Comparison of ENCODE assay signal across 16 cellular contexts in the genomic region with DNA sequence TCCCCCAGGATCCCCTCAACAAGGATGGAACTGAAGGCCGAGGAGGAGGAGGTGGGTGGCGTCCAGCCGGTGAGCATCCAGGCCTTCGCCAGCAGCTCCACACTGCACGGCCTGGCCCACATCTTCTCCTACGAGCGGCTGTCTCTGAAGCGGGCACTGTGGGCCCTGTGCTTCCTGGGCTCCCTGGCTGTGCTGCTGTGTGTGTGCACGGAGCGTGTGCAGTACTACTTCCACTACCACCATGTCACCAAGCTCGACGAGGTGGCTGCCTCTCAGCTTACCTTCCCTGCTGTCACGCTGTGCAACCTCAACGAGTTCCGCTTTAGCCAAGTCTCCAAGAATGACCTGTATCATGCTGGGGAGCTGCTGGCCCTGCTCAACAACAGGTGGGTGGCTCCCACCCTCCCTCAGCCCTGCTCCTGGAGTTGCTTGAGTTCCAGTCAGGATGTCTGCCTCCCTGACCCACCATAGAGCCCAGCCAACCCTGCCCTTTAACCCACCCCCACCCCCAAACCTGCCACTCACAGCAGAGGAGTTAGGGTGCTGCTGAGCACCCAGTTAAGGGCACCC. TPM values are rescaled to one million over a fixed set of nuclear protein-coding genes. Genes with fewer than 3 reads are reported as not detected.
A peak's percentile ranks its signal among the peaks of the same experiment; 100 is the strongest.
DNase-seq lines count a peak whose midpoint lies in the region; ATAC-seq and TF ChIP-seq lines count a peak whose summit lies in the region.
"Had no signal": no experiment of that assay in that cellular context is flagged by ENCODE, and none has a peak within 500 bp of the region (broad histone marks: within the 10 kb centered on the region; RNA-seq: fewer than 3 reads in every experiment).

No MANE protein-coding gene starts in this region.

- intact Hi-C loops in activated CD4-positive, alpha-beta memory T cell treated with anti-CD3 and anti-CD28 coated beads for 36 hours (cut with micrococcal nuclease): no loop called here
- intact Hi-C loops in dorsolateral prefrontal cortex (cut with DNase I): loop anchor here in 1 of 2 donors (10.0 kb wide), 1 partner anchor 194 kb away; no protein-coding TSS in a partner anchor

- TF ChIP-seq POLR2A in NB4 (IDR thresholded peaks at IDR 0.05; ENCODE audit: extremely low read depth, insufficient read length): no peak

- no peak overlapping the region for H3K27ac Mint-ChIP-seq in activated CD4-positive, alpha-beta memory T cell treated with anti-CD3 and anti-CD28 coated beads for 36 hours
- H3K27ac Mint-ChIP-seq in activated CD4-positive, alpha-beta memory T cell treated with anti-CD3 and anti-CD28 coated beads, Interleukin-2, amount 10 ng/mL, durations not matched to agents 7 days and 5 days: no peak overlapping the region

- H3K27ac ChIP-seq in dorsolateral prefrontal cortex: peak overlapping the region in 36 of 59 donors; percentile 11 to 88 (median 68)
- H3K27ac ChIP-seq: adrenal gland, neutrophil had no signal

- TF ChIP-seq CTCF in NB4 (IDR thresholded peaks at IDR 0.05; ENCODE audit: low read depth, low read length): no peak
- no peak for TF ChIP-seq CTCF in dorsolateral prefrontal cortex (IDR thresholded peaks at IDR 0.05 in 54 of 56, conservative IDR thresholded peaks at IDR 0.05 in 2 of 56; ENCODE audit: low read depth in 1 of 56, partially characterized antibody in 56 of 56)

- no peak for DNase-seq in activated CD4-positive, alpha-beta memory T cell treated with anti-CD3 and anti-CD28 coated beads for 36 hours
- DNase-seq in activated CD4-positive, alpha-beta memory T cell treated with anti-CD3 and anti-CD28 coated beads, Interleukin-2, amount 10 ng/mL, durations not matched to agents 7 days and 5 days: no peak
- DNase-seq in NB4 (ENCODE audit: low read depth): peak; percentile 44
- peak in 5 of 10 donors; percentile 20 to 59 (median 21) for DNase-seq in dorsolateral prefrontal cortex
- DNase-seq in stimulated activated naive CD8-positive, alpha-beta T cell treated with anti-CD3 and anti-CD28 coated beads, Interleukin-15, Interleukin-2, amounts not matched to agents 100 U/mL and 50 U/mL, for 24 hours: peak; percentile 27
- DNase-seq in A172 (ENCODE audit: low spot score): no peak
- DNase-seq in NCI-H526 (lab: John Stamatoyannopoulos, UW): no peak
- DNase-seq: adrenal gland; BE2C; kidney glomerular epithelial cell; NCI-H226; RPMI8226; stimulated activated CD4-positive, alpha-beta T cell treated with anti-CD3 and anti-CD28 coated beads, Interleukin-12 subunit alpha, Interleukin-12 subunit beta, amount 100 ng/mL, for 4 hours had no signal

- H3K4me3 ChIP-seq in NB4 (ENCODE audit: low read depth, low read length) (peak overlapping the region; percentile 55), dorsolateral prefrontal cortex (peak overlapping the region in 47 of 59 donors; percentile 33 to 81 (median 72))

- no peaks in the 10 kb centered on the region for H3K27me3 ChIP-seq in dorsolateral prefrontal cortex
- H3K27me3 ChIP-seq: BE2C, vagina had no signal

- POLR2A ChIA-PET in activated CD4-positive, alpha-beta memory T cell treated with anti-CD3 and anti-CD28 coated beads for 36 hours (lab: Charles Lee): interaction anchor here (0.6 to 0.7 kb wide), 2 partner anchors 90 to 411 kb away, joined by 3 read pairs; no protein-coding TSS in a partner anchor
- POLR2A ChIA-PET in activated CD4-positive, alpha-beta memory T cell treated with anti-CD3 and anti-CD28 coated beads, Interleukin-2, amount 10 ng/mL, durations not matched to agents 7 days and 5 days (lab: Charles Lee): interaction anchor here (0.8 to 1.3 kb wide), 2 partner anchors 23 to 26 kb away, joined by 3 to 5 read pairs; a partner anchor contains a TSS

- H3K36me3 Mint-ChIP-seq in activated CD4-positive, alpha-beta memory T cell treated with anti-CD3 and anti-CD28 coated beads for 36 hours: no peaks in the 10 kb centered on the region
- H3K36me3 Mint-ChIP-seq in activated CD4-positive, alpha-beta memory T cell treated with anti-CD3 and anti-CD28 coated beads, Interleukin-2, amount 10 ng/mL, durations not matched to agents 7 days and 5 days (ENCODE audit: low read depth): no peaks in the 10 kb centered on the region

- peaks cover 34% of the 10 kb centered on the region for H3K27me3 Mint-ChIP-seq in activated CD4-positive, alpha-beta memory T cell treated with anti-CD3 and anti-CD28 coated beads for 36 hours
- peaks cover 44% of the 10 kb centered on the region for H3K27me3 Mint-ChIP-seq in activated CD4-positive, alpha-beta memory T cell treated with anti-CD3 and anti-CD28 coated beads, Interleukin-2, amount 10 ng/mL, durations not matched to agents 7 days and 5 days

- H3K4me3 Mint-ChIP-seq in activated CD4-positive, alpha-beta memory T cell treated with anti-CD3 and anti-CD28 coated beads for 36 hours: peak overlapping the region; percentile 24
- H3K4me3 Mint-ChIP-seq in activated CD4-positive, alpha-beta memory T cell treated with anti-CD3 and anti-CD28 coated beads, Interleukin-2, amount 10 ng/mL, durations not matched to agents 7 days and 5 days: no peak overlapping the region

- CTCF ChIA-PET in activated CD4-positive, alpha-beta memory T cell treated with anti-CD3 and anti-CD28 coated beads for 36 hours (lab: Charles Lee): interaction anchor here (0.6 to 5.9 kb wide), 10 partner anchors 12 to 114 kb away, joined by 3 to 127 read pairs (median 4); no protein-coding TSS in a partner anchor
- CTCF ChIA-PET in activated CD4-positive, alpha-beta memory T cell treated with anti-CD3 and anti-CD28 coated beads, Interleukin-2, amount 10 ng/mL, durations not matched to agents 7 days and 5 days (lab: Charles Lee): interaction anchor here (0.9 to 2.8 kb wide), 7 partner anchors 12 to 52 kb away, joined by 3 to 12 read pairs (median 3); no protein-coding TSS in a partner anchor

- no peak for ATAC-seq in stimulated activated naive CD8-positive, alpha-beta T cell treated with anti-CD3 and anti-CD28 coated beads, Interleukin-15, Interleukin-2, amounts not matched to agents 100 U/mL and 50 U/mL, for 24 hours
- ATAC-seq in HG03354 (IDR thresholded peaks at IDR 0.05; ENCODE audit: poor library complexity, severe bottlenecking, unreplicated experiment): no peak

- peaks cover 24% of the 10 kb centered on the region for H3K4me1 Mint-ChIP-seq in activated CD4-positive, alpha-beta memory T cell treated with anti-CD3 and anti-CD28 coated beads for 36 hours (ENCODE audit: low read depth)
- H3K4me1 Mint-ChIP-seq in activated CD4-positive, alpha-beta memory T cell treated with anti-CD3 and anti-CD28 coated beads, Interleukin-2, amount 10 ng/mL, durations not matched to agents 7 days and 5 days: peaks cover 28% of the 10 kb centered on the region

- no peaks in the 10 kb centered on the region for H3K9me3 Mint-ChIP-seq in activated CD4-positive, alpha-beta memory T cell treated with anti-CD3 and anti-CD28 coated beads for 36 hours
- H3K9me3 Mint-ChIP-seq in activated CD4-positive, alpha-beta memory T cell treated with anti-CD3 and anti-CD28 coated beads, Interleukin-2, amount 10 ng/mL, durations not matched to agents 7 days and 5 days: no peaks in the 10 kb centered on the region

RNA-seq across cellular contexts. Expression of a gene that starts 1.4 kb away (rescaled TPM):
- total RNA-seq in activated CD4-positive, alpha-beta memory T cell treated with anti-CD3 and anti-CD28 coated beads for 36 hours: 1 to 10 TPM; 1.1 to 1.6 TPM
- total RNA-seq in activated CD4-positive, alpha-beta memory T cell treated with anti-CD3 and anti-CD28 coated beads, Interleukin-2, amount 10 ng/mL, durations not matched to agents 7 days and 5 days: under 1 TPM; 0.91 to 0.98 TPM
- total RNA-seq in dorsolateral prefrontal cortex: 10 to 100 TPM; 24.4 to 56.2 (median 38.4) TPM
- total RNA-seq in A172 (2014; rRNA removed; shearing (Covaris generic)): 1.6 and 3.3 TPM in 2 replicates

RNA-seq across cellular contexts. Expression of a gene that starts 26.3 kb away (rescaled TPM):
- 10 to 100 TPM; 56.1 to 56.3 TPM for total RNA-seq in activated CD4-positive, alpha-beta memory T cell treated with anti-CD3 and anti-CD28 coated beads for 36 hours
- total RNA-seq in activated CD4-positive, alpha-beta memory T cell treated with anti-CD3 and anti-CD28 coated beads, Interleukin-2, amount 10 ng/mL, durations not matched to agents 7 days and 5 days: 10 to 100 TPM; 57.3 to 63.3 TPM
- 10 to 100 TPM; 30.8 to 66.7 (median 44.2) TPM for total RNA-seq in dorsolateral prefrontal cortex
- 57.4 and 93.9 TPM in 2 replicates for total RNA-seq in A172 (2014; rRNA removed; shearing (Covaris generic))

RNA-seq across cellular contexts. Expression of a gene that starts 33.5 kb away (rescaled TPM):
- total RNA-seq in activated CD4-positive, alpha-beta memory T cell treated with anti-CD3 and anti-CD28 coated beads for 36 hours: 100 to 1,000 TPM; 145 to 152 TPM
- 100 to 1,000 TPM; 172 to 179 TPM for total RNA-seq in activated CD4-positive, alpha-beta memory T cell treated with anti-CD3 and anti-CD28 coated beads, Interleukin-2, amount 10 ng/mL, durations not matched to agents 7 days and 5 days
- total RNA-seq in dorsolateral prefrontal cortex: 10 to 100 TPM in 117 of 120 experiments, 1 to 10 TPM in 3; 9.2 to 27.7 (median 16.1) TPM
- 143 and 147 TPM in 2 replicates for total RNA-seq in A172 (2014; rRNA removed; shearing (Covaris generic))

RNA-seq across cellular contexts. Expression of a gene that starts 45.0 kb away (rescaled TPM):
- total RNA-seq in activated CD4-positive, alpha-beta memory T cell treated with anti-CD3 and anti-CD28 coated beads for 36 hours: under 1 TPM; 0.10 to 0.34 TPM
- total RNA-seq in activated CD4-positive, alpha-beta memory T cell treated with anti-CD3 and anti-CD28 coated beads, Interleukin-2, amount 10 ng/mL, durations not matched to agents 7 days and 5 days: under 1 TPM; 0.28 to 0.40 TPM
- total RNA-seq in dorsolateral prefrontal cortex: 10 to 100 TPM in 35 of 120 experiments, 1 to 10 TPM in 85; 2.0 to 47.2 (median 7.3) TPM
- total RNA-seq in A172 (2014; rRNA removed; shearing (Covaris generic)): 0.29 and 3.8 TPM in 2 replicates

RNA-seq across cellular contexts. Expression of a gene that starts 53.2 kb away (rescaled TPM):
- 10 to 100 TPM; 46.1 to 48.7 TPM for total RNA-seq in activated CD4-positive, alpha-beta memory T cell treated with anti-CD3 and anti-CD28 coated beads for 36 hours
- total RNA-seq in activated CD4-positive, alpha-beta memory T cell treated with anti-CD3 and anti-CD28 coated beads, Interleukin-2, amount 10 ng/mL, durations not matched to agents 7 days and 5 days: 10 to 100 TPM; 53.5 to 55.3 TPM
- 10 to 100 TPM; 34.1 to 74.3 (median 53.9) TPM for total RNA-seq in dorsolateral prefrontal cortex
- total RNA-seq in A172 (2014; rRNA removed; shearing (Covaris generic)): 49.7 and 76.4 TPM in 2 replicates

Comparison
In these comparisons a context has a peak if more than half of its experiments do, and no peak if none do; other contexts are left out.
1. DNase-seq: peak in NB4 (single experiment) and stimulated activated naive CD8-positive, alpha-beta T cell treated with anti-CD3 and anti-CD28 coated beads, Interleukin-15, Interleukin-2, amounts not matched to agents 100 U/mL and 50 U/mL, for 24 hours (single experiment); none in activated CD4-positive, alpha-beta memory T cell treated with anti-CD3 and anti-CD28 coated beads for 36 hours (single experiment), activated CD4-positive, alpha-beta memory T cell treated with anti-CD3 and anti-CD28 coated beads, Interleukin-2, amount 10 ng/mL, durations not matched to agents 7 days and 5 days (single experiment), A172 (single experiment) and NCI-H526 (0 of 2).